Comparison of ENCODE assay signal across 21 cellular contexts in the genomic region with DNA sequence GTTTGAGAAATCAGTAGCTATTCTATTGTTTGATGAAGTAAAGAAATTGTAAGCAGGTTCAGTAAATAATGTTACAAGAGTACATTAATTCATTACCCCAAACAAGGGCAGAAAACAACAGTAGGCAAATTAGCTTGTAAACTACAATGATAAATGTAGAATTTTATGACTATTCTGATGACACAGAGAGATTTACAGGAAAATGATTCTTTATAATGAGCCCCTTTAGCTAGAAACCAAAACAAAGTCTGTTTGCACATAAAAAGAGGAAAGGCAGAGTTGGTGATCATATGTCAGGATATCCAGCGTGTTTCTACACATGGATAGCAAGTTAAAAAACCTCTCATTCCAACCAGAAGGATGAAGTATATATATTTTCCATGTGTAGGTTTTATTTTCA.
DNase-seq lines count a peak whose midpoint lies in the region; ATAC-seq and TF ChIP-seq lines count a peak whose summit lies in the region.
"Had no signal": no experiment of that assay in that cellular context is flagged by ENCODE, and none has a peak within 500 bp of the region (broad histone marks: within the 10 kb centered on the region; RNA-seq: fewer than 3 reads in every experiment).

No MANE protein-coding gene starts in this region.

- H3K4me1 ChIP-seq in DOHH2 (ENCODE audit: control insufficient read depth, low read length): peaks cover 27% of the 10 kb centered on the region
- no peaks in the 10 kb centered on the region for H3K4me1 ChIP-seq in mucosa of descending colon (ENCODE audit: low read depth)
- H3K4me1 ChIP-seq: spleen, tibial artery had no signal

- DNase-seq in T-helper 17 cell (no peak), mucosa of descending colon (no peak), hypothalamus (lab: John Stamatoyannopoulos, UW) (no peak), left lobe of liver (ENCODE audit: low spot score) (no peak)
- DNase-seq: activated CD4-positive, alpha-beta memory T cell treated with anti-CD3 and anti-CD28 coated beads for 36 hours; activated effector memory CD4-positive, alpha-beta T cell treated with Interleukin-2 at 50 U/mL for 16 hours; anterior cingulate cortex; effector CD4-positive, alpha-beta T cell; H7; MV-4-11; NCI-H2107; NCI-H774; spleen; tibial artery had no signal

- no peak overlapping the region for H3K4me3 Mint-ChIP-seq in T-helper 17 cell
- H3K4me3 Mint-ChIP-seq: activated CD4-positive, alpha-beta memory T cell treated with anti-CD3 and anti-CD28 coated beads for 36 hours; central memory CD8-positive, alpha-beta T cell; nephron had no signal

- no peaks in the 10 kb centered on the region for H3K9me2 ChIP-seq in DOHH2 (replicated peaks; ENCODE audit: control insufficient read depth, low read length)

- H3K36me3 ChIP-seq in DOHH2 (ENCODE audit: control insufficient read depth, low read length) (peaks cover 6% of the 10 kb centered on the region; the same call in 1 of the 2 replicates), mucosa of descending colon (ENCODE audit: low read depth) (no peaks in the 10 kb centered on the region)
- H3K36me3 ChIP-seq: spleen, tibial artery had no signal

- H3F3A ChIP-seq in DOHH2 (ENCODE audit: control insufficient read depth, insufficient read depth): no peaks in the 10 kb centered on the region

- peaks cover 22% of the 10 kb centered on the region for H3K27me3 Mint-ChIP-seq in T-helper 17 cell

- H3K27ac Mint-ChIP-seq in T-helper 17 cell: peak overlapping the region; percentile 37
- H3K27ac Mint-ChIP-seq: activated CD4-positive, alpha-beta memory T cell treated with anti-CD3 and anti-CD28 coated beads for 36 hours; nephron had no signal

- no peak overlapping the region; the same call in 1 of the 2 replicates for H3K4me3 ChIP-seq in DOHH2 (ENCODE audit: low read length)
- no peak overlapping the region for H3K4me3 ChIP-seq in mucosa of descending colon
- H3K4me3 ChIP-seq: K562, spleen, tibial artery had no signal

- H4K20me1 ChIP-seq in DOHH2 (ENCODE audit: control insufficient read depth, insufficient read depth, low read depth, low read length): no peaks in the 10 kb centered on the region

- peaks cover 7% of the 10 kb centered on the region for H3K36me3 Mint-ChIP-seq in T-helper 17 cell (ENCODE audit: low read depth)

- H3K79me2 ChIP-seq in DOHH2 (ENCODE audit: control insufficient read depth, low read length): no peaks in the 10 kb centered on the region

- peak overlapping the region; percentile 51 for H3K4me2 ChIP-seq in DOHH2 (ENCODE audit: low read length)

- H3K27ac ChIP-seq in DOHH2 (ENCODE audit: low read depth, low read length): no peak overlapping the region
- H3K27ac ChIP-seq: spleen, tibial artery had no signal

- intact Hi-C loops in mucosa of descending colon (cut with DNase I, micrococcal nuclease): no loop called here

- H3K9me3 ChIP-seq in DOHH2 (ENCODE audit: control insufficient read depth, insufficient read depth, low read length) (peaks cover 4% of the 10 kb centered on the region; the same call in 1 of the 2 replicates), T-helper 17 cell (ENCODE audit: control insufficient read depth, low read length, poor library complexity, severe bottlenecking) (no peaks in the 10 kb centered on the region), mucosa of descending colon (no peaks in the 10 kb centered on the region)
- H3K9me3 ChIP-seq: spleen, tibial artery had no signal

- H3K27me3 ChIP-seq in DOHH2 (ENCODE audit: control insufficient read depth, low read length): no peaks in the 10 kb centered on the region
- H3K27me3 ChIP-seq: tibial artery had no signal

- peak; percentile 10 for ATAC-seq in GM18870 (IDR thresholded peaks at IDR 0.05; ENCODE audit: unreplicated experiment)
- ATAC-seq in HG02938 (IDR thresholded peaks at IDR 0.05; ENCODE audit: unreplicated experiment): peak; percentile 6
- no peak for ATAC-seq in T-helper 17 cell
- ATAC-seq in mucosa of descending colon: no peak
- ATAC-seq in GM18498 (IDR thresholded peaks at IDR 0.05; ENCODE audit: unreplicated experiment): no peak
- ATAC-seq in left lobe of liver: no peak
- ATAC-seq: K562 had no signal

- H3K4me1 Mint-ChIP-seq in T-helper 17 cell: peaks cover 14% of the 10 kb centered on the region
- H3K4me1 Mint-ChIP-seq: nephron had no signal

- TF ChIP-seq CTCF in DOHH2 (IDR thresholded peaks at IDR 0.05; ENCODE audit: low read depth, low read length, poor library complexity, severe bottlenecking) (no peak), mucosa of descending colon (IDR thresholded peaks at IDR 0.05) (no peak)

Comparison
In these comparisons a context has a peak if more than half of its experiments do, and no peak if none do; other contexts are left out.
1. ATAC-seq: peak in GM18870 (single experiment) and HG02938 (single experiment); none in T-helper 17 cell (single experiment), mucosa of descending colon (single experiment), GM18498 (single experiment) and left lobe of liver (single experiment).